ENCODE assay signal across 19 cellular contexts in the genomic region with DNA sequence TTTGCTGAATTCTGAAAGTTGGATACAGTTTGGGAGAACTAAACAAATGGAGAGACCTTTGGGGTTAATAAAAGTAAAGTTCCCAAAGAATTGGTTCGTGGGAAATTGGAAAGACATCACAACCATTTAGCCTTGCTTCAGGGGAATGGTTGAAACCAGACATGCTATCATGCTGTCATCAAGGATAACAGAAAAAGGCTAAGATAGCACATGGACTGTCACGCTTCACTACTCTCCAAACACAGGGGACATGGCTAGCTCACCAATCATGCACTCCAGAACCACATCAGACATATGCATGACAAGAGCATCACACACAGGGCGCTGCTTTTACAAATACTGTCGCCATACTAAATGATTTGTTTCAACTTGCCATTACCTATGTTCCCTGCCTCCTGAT.
DNase-seq lines count a peak whose midpoint lies in the region; ATAC-seq, FAIRE-seq and TF ChIP-seq lines count a peak whose summit lies in the region.
"Had no signal": no experiment of that assay in that cellular context is flagged by ENCODE, and none has a peak within 500 bp of the region (broad histone marks: within the 10 kb centered on the region; RNA-seq: fewer than 3 reads in every experiment).

No MANE protein-coding gene starts in this region.

- no peak for ATAC-seq in GM21723 (IDR thresholded peaks at IDR 0.05; ENCODE audit: unreplicated experiment)
- no peak for ATAC-seq in left lung
- ATAC-seq: K562 had no signal

- BruUV-seq in OCI-LY7 (replicated peaks; lab: Mats Ljungman, UMichigan): no TSS peak

- POLR2A ChIA-PET in OCI-LY7 (lab: Charles Lee): no interaction called here

- no peaks in the 10 kb centered on the region for H3K36me3 ChIP-seq in OCI-LY7 (ENCODE audit: insufficient read depth, low read length)
- H3K36me3 ChIP-seq in left lung: no peaks in the 10 kb centered on the region

- H3K4me1 ChIP-seq in OCI-LY7 (ENCODE audit: insufficient read depth, low read length, poor library complexity, severe bottlenecking) (no peaks in the 10 kb centered on the region), left lung (no peaks in the 10 kb centered on the region)

- intact Hi-C loops in OCI-LY7 (cut with micrococcal nuclease; ENCODE audit: unreplicated experiment) (no loop called here), left lung (cut with DNase I) (no loop called here)

- CTCF ChIA-PET in OCI-LY7 (lab: Charles Lee; ENCODE audit: unreplicated experiment): no interaction called here

- H3K27me3 ChIP-seq in left lung: no peaks in the 10 kb centered on the region

- no peak overlapping the region for H3K4me2 ChIP-seq in OCI-LY7 (ENCODE audit: low read length)

- H3K9me2 ChIP-seq in OCI-LY7 (ENCODE audit: insufficient read depth, low read length): no peaks in the 10 kb centered on the region; the same call in 1 of the 2 replicates

- no peaks in the 10 kb centered on the region for H4K20me1 ChIP-seq in OCI-LY7 (ENCODE audit: insufficient read depth, low read length)

- H3K4me3 ChIP-seq in OCI-LY7 (ENCODE audit: low read depth, low read length, poor library complexity, severe bottlenecking): no peak overlapping the region
- no peak overlapping the region for H3K4me3 ChIP-seq in left lung
- H3K4me3 ChIP-seq: K562 had no signal

- H2AFZ ChIP-seq in OCI-LY7 (ENCODE audit: low read length): no peak overlapping the region

- DNase-seq in NCI-H1417 (lab: John Stamatoyannopoulos, UW) (peak in 2 of 3 experiments; percentile 32 to 80), NCI-H1417 treated with DMSO at 0.1 percent for 48 hours (lab: John Stamatoyannopoulos, UW) (no peak), HTR-8/SVneo (ENCODE audit: insufficient read length, low spot score) (no peak), NCI-H748 (lab: John Stamatoyannopoulos, UW; ENCODE audit: unreplicated experiment) (peak; percentile 67), left kidney (ENCODE audit: low read depth, low spot score) (peak; percentile 82), OCI-LY7 (ENCODE audit: low spot score) (no peak), left lung (no peak)
- DNase-seq: 8988T, C1 segment of cervical spinal cord, DMS 273 treated with DMSO at 0.1 percent for 48 hours, H9, MV-4-11, NCI-H1436, NCI-H446, Right ventricle myocardium superior, T-helper 2 cell had no signal

- H3K27ac ChIP-seq in OCI-LY7 (ENCODE audit: low read depth, low read length, poor library complexity, severe bottlenecking): no peak overlapping the region
- H3K27ac ChIP-seq in left lung: no peak overlapping the region

- TF ChIP-seq CTCF in OCI-LY7 (conservative IDR thresholded peaks at IDR 0.05; ENCODE audit: low read length) (no peak), left lung (IDR thresholded peaks at IDR 0.05) (no peak)

- H3K9me3 ChIP-seq in OCI-LY7 (ENCODE audit: low read length) (no peaks in the 10 kb centered on the region), left lung (no peaks in the 10 kb centered on the region)

- peak; percentile 4 for FAIRE-seq in HTR-8/SVneo (lab: Jason Lieb, UNC)
- FAIRE-seq: K562, RCC 7860 had no signal

- H3K79me2 ChIP-seq in OCI-LY7 (ENCODE audit: insufficient read depth, low read depth, low read length): no peaks in the 10 kb centered on the region

Comparison
In these comparisons a context has a peak if more than half of its experiments do, and no peak if none do; other contexts are left out.
1. DNase-seq: peak in NCI-H1417 (2 of 3), NCI-H748 (single experiment) and left kidney (single experiment); none in NCI-H1417 treated with DMSO at 0.1 percent for 48 hours (single experiment), HTR-8/SVneo (single experiment), OCI-LY7 (single experiment) and left lung (0 of 2).